8 cellular contexts compared by ENCODE assay signal in genomic region chr10:22251751-22252285, GRCh38. TPM values are rescaled to one million over a fixed set of nuclear protein-coding genes. Genes with fewer than 3 reads are reported as not detected.
DNase-seq lines count a peak whose midpoint lies in the region; ATAC-seq and TF ChIP-seq lines count a peak whose summit lies in the region.

No MANE protein-coding gene starts in this region.

- H3K9me2 ChIP-seq in OCI-LY7 (ENCODE audit: insufficient read depth, low read length): no peaks in the 10 kb centered on the region

- H3K14ac ChIP-seq in neuronal stem cell (ENCODE audit: low read length): no peak overlapping the region

- TF ChIP-seq POLR2A in suprapubic skin (IDR thresholded peaks at IDR 0.05): peak in 1 of 2 donors; percentile 20

- WGBS in neuronal stem cell (ENCODE audit: extremely low coverage in 2 of 2, insufficient read length in 2 of 2, insufficient replicate concordance in 1 of 2), 2 donors: no CpG with 5 or more reads among the region's 32 CpGs
- WGBS in suprapubic skin: under 1% methylated on average over 32 of the region's 32 CpGs

- H3K4ac ChIP-seq in neuronal stem cell (ENCODE audit: low read length): no peak overlapping the region

- H3K27ac ChIP-seq in ACC112 (ENCODE audit: low read depth, low read length) (peak overlapping the region; percentile 79), OCI-LY7 (ENCODE audit: low read depth, low read length, poor library complexity, severe bottlenecking) (no peak overlapping the region), neuronal stem cell (replicated peaks; ENCODE audit: low read length) (no peak overlapping the region), suprapubic skin (peak overlapping the region; percentile 97)

- H2BK120ac ChIP-seq in neuronal stem cell (ENCODE audit: low read depth, low read length): no peak overlapping the region

- TF ChIP-seq EP300 in suprapubic skin (IDR thresholded peaks at IDR 0.05): no peak

- POLR2A ChIA-PET in OCI-LY7 (lab: Charles Lee): no interaction called here

- H2BK15ac ChIP-seq in neuronal stem cell (ENCODE audit: low read length): no peak overlapping the region

- no peak overlapping the region for H2BK5ac ChIP-seq in neuronal stem cell (ENCODE audit: low read length)

- TF ChIP-seq CTCF in OCI-LY7 (conservative IDR thresholded peaks at IDR 0.05; ENCODE audit: low read length) (no peak), suprapubic skin (IDR thresholded peaks at IDR 0.05) (no peak)

- CTCF ChIA-PET in OCI-LY7 (lab: Charles Lee; ENCODE audit: unreplicated experiment): no interaction called here

- no peak overlapping the region for H2AK5ac ChIP-seq in neuronal stem cell (ENCODE audit: low read depth, low read length)

- peak overlapping the region; percentile 23 for H3K18ac ChIP-seq in neuronal stem cell (ENCODE audit: low read length)

- H3K4me2 ChIP-seq in OCI-LY7 (ENCODE audit: low read length): peak overlapping the region; percentile 53
- H3K4me2 ChIP-seq in neuronal stem cell (ENCODE audit: insufficient read depth, low read length, poor library complexity, severe bottlenecking): peak overlapping the region; percentile 71

- no peaks in the 10 kb centered on the region for H3K79me1 ChIP-seq in neuronal stem cell (ENCODE audit: low read depth, low read length)

- no peak for DNase-seq in OCI-LY7 (ENCODE audit: low spot score)
- peak; percentile 24 for DNase-seq in activated gamma-delta T cell (lab: John Stamatoyannopoulos, UW)
- peak; percentile 50 for DNase-seq in germinal center (ENCODE audit: low spot score)
- peak; percentile 50 for DNase-seq in neuronal stem cell (ENCODE audit: low spot score)
- peak in 1 of 2 donors; percentile 68 for DNase-seq in suprapubic skin (ENCODE audit: low spot score in 2 of 2)

- no peak overlapping the region for H3K9ac ChIP-seq in neuronal stem cell (ENCODE audit: low read depth, low read length, poor library complexity)

- H3K27me3 ChIP-seq in ACC112 (ENCODE audit: insufficient read depth, low read length) (no peaks in the 10 kb centered on the region), neuronal stem cell (ENCODE audit: control insufficient read depth in 3 of 3, insufficient read depth in 3 of 3, low read depth in 1 of 3, low read length in 3 of 3) (peaks cover 12 to 63% (median 30%) of the 10 kb centered on the region in 3 experiments), suprapubic skin (no peaks in the 10 kb centered on the region)

- H3K23ac ChIP-seq in neuronal stem cell (ENCODE audit: low read depth, low read length, poor library complexity): no peak overlapping the region

- no TSS peak for BruUV-seq in OCI-LY7 (replicated peaks; lab: Mats Ljungman, UMichigan)

- H2AFZ ChIP-seq in ACC112 (ENCODE audit: low read length, unreplicated experiment) (peak overlapping the region; percentile 93), OCI-LY7 (ENCODE audit: low read length) (peak overlapping the region; percentile 39; the same call in 1 of the 2 replicates), neuronal stem cell (ENCODE audit: low read length) (peak overlapping the region; percentile 94)

- intact Hi-C loops in OCI-LY7 (cut with micrococcal nuclease; ENCODE audit: unreplicated experiment): no loop called here

- ATAC-seq in GM18868 (IDR thresholded peaks at IDR 0.05; ENCODE audit: unreplicated experiment): peak; percentile 51
- peak; percentile 41 for ATAC-seq in HG03108 (IDR thresholded peaks at IDR 0.05; ENCODE audit: unreplicated experiment)

- H3K4me3 ChIP-seq in ACC112 (ENCODE audit: low read depth, low read length) (peak overlapping the region; percentile 88), OCI-LY7 (ENCODE audit: low read depth, low read length, poor library complexity, severe bottlenecking) (peak overlapping the region; percentile 52), neuronal stem cell (ENCODE audit: low read length in 2 of 2) (peak overlapping the region; percentile 56 to 81), suprapubic skin (peak overlapping the region; percentile 94)

- no peaks in the 10 kb centered on the region for H4K20me1 ChIP-seq in OCI-LY7 (ENCODE audit: insufficient read depth, low read length)

- H2BK12ac ChIP-seq in neuronal stem cell (ENCODE audit: low read length): no peak overlapping the region

- H4K8ac ChIP-seq in neuronal stem cell (ENCODE audit: low read depth, low read length): no peak overlapping the region

- H4K91ac ChIP-seq in neuronal stem cell (ENCODE audit: low read depth, low read length, poor library complexity): no peak overlapping the region

- H3K79me2 ChIP-seq in ACC112 (ENCODE audit: control insufficient read depth, insufficient read depth, low read length, unreplicated experiment) (peaks cover 17% of the 10 kb centered on the region), OCI-LY7 (ENCODE audit: insufficient read depth, low read depth, low read length) (no peaks in the 10 kb centered on the region)

- H3K36me3 ChIP-seq in ACC112 (ENCODE audit: insufficient read depth, low read length) (no peaks in the 10 kb centered on the region), OCI-LY7 (ENCODE audit: insufficient read depth, low read length) (no peaks in the 10 kb centered on the region), neuronal stem cell (replicated peaks in 1 of 2; ENCODE audit: control insufficient read depth in 2 of 2, insufficient read depth in 2 of 2, low read length in 2 of 2) (no peaks in the 10 kb centered on the region), suprapubic skin (no peaks in the 10 kb centered on the region)

- peaks cover 40% of the 10 kb centered on the region for H3K4me1 ChIP-seq in ACC112 (ENCODE audit: control insufficient read depth, insufficient read depth, low read length, unreplicated experiment)
- peaks cover 5% of the 10 kb centered on the region for H3K4me1 ChIP-seq in OCI-LY7 (ENCODE audit: insufficient read depth, low read length, poor library complexity, severe bottlenecking)
- no peaks in the 10 kb centered on the region for H3K4me1 ChIP-seq in neuronal stem cell (ENCODE audit: control insufficient read depth in 2 of 2, insufficient read depth in 1 of 2, low read depth in 1 of 2, low read length in 2 of 2)
- no peaks in the 10 kb centered on the region for H3K4me1 ChIP-seq in suprapubic skin

- no peaks in the 10 kb centered on the region for H3K9me3 ChIP-seq in OCI-LY7 (ENCODE audit: low read length)
- H3K9me3 ChIP-seq in neuronal stem cell (replicated peaks in 1 of 2; ENCODE audit: control insufficient read depth in 2 of 2, insufficient read depth in 1 of 2, low read depth in 1 of 2, low read length in 2 of 2): peaks cover 0 to 7% of the 10 kb centered on the region in 2 donors
- H3K9me3 ChIP-seq in suprapubic skin: no peaks in the 10 kb centered on the region

RNA-seq across cellular contexts. Expression of gene EBLN1, which starts 34.0 kb away (rescaled TPM):
- not detected in 2 replicates for total RNA-seq in OCI-LY7 (2014; rRNA removed; shearing (Covaris generic))
- not detected in 2 replicates for total RNA-seq in OCI-LY7 (2022)
- polyA plus RNA-seq in neuronal stem cell (2013, experiment 1 of 2): not detected
- not detected for polyA plus RNA-seq in neuronal stem cell (2013, experiment 2 of 2)
- total RNA-seq in suprapubic skin: not detected

Comparison
In these comparisons a context has a peak if more than half of its experiments do, and no peak if none do; other contexts are left out.
1. H2AFZ ChIP-seq: peak in every context shown above with its lines; median percentile 94 in neuronal stem cell; 93 in ACC112; 39 in OCI-LY7.
2. H3K27ac ChIP-seq: peak in ACC112 (single experiment) and suprapubic skin (single experiment); none in OCI-LY7 (single experiment) and neuronal stem cell (single experiment).
3. Peak in every context shown above with its lines, with median percentiles within 50 percentile points of each other: H3K4me3 ChIP-seq.